ENCODE assay signal across 8 cellular contexts in the genomic region with DNA sequence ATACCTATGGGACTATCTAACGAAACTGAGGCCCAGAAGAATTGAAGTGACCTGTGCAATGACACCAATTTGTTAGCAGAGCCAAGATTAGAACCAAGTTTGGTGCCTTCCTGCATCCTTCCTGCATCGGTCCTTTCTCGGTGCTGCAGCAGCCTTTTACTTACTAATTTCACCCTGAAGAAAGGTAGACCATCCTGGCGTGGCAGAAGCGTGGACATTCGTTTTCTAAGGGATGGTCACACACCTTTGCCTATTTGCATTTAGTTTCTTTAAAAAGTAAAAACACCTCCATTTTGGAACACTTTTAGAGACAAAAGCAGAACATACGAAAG. TPM values are rescaled to one million over a fixed set of nuclear protein-coding genes. Genes with fewer than 3 reads are reported as not detected.
DNase-seq lines count a peak whose midpoint lies in the region; ATAC-seq, FAIRE-seq and TF ChIP-seq lines count a peak whose summit lies in the region.

No MANE protein-coding gene starts in this region.

- no peaks in the 10 kb centered on the region for H3K79me1 ChIP-seq in H1 (ENCODE audit: low read depth, low read length)

- peak overlapping the region; percentile 89 for H2AFZ ChIP-seq in H1 (ENCODE audit: low read length)
- peak overlapping the region; percentile 93 for H2AFZ ChIP-seq in neural cell (ENCODE audit: low read depth, low read length)

- 33% methylated on average over 7 of the region's 7 CpGs; no CpG with 5 or more reads in 1 of the 2 experiments for WGBS in H1 (ENCODE audit: extremely low coverage in 1 of 2, insufficient coverage in 1 of 2, insufficient read length in 1 of 2, insufficient replicate concordance in 2 of 2, low coverage in 1 of 2, low lambda C conversion rate in 2 of 2, missing lambda C conversion rate in 1 of 2), 2 experiments

- H3K9ac ChIP-seq in H1 (replicated peaks in 1 of 4; ENCODE audit: extremely low read depth in 1 of 4, low read depth in 3 of 4, low read length in 3 of 4) = peak overlapping the region; percentile 97 to 100 (median 98)
- peak overlapping the region; percentile 81 for H3K9ac ChIP-seq in neural cell (ENCODE audit: low read length)

- intact Hi-C loops in Panc1 (cut with micrococcal nuclease; ENCODE audit: unreplicated experiment) = no loop called here

- no peak overlapping the region for H3K23ac ChIP-seq in H1 (ENCODE audit: insufficient read length)

- no peak overlapping the region for H2BK20ac ChIP-seq in H1 (ENCODE audit: low read length)

- peak; percentile 6 for DNase-seq in activated gamma-delta T cell treated with Interleukin-2 at 50 U/mL for 16 hours
- no peak for DNase-seq in activated gamma-delta T cell (lab: John Stamatoyannopoulos, UW)
- no peak for DNase-seq in Panc1 (ENCODE audit: low read depth, low spot score)
- DNase-seq in H1 (ENCODE audit: low read depth in 1 of 2, low spot score in 2 of 2) = no peak
- DNase-seq in NCI-H524 treated with DMSO at 0.1 percent for 48 hours (lab: John Stamatoyannopoulos, UW) = no peak
- no peak for DNase-seq in hepatic stellate cell (ENCODE audit: low spot score)
- DNase-seq in NCI-H510A (lab: John Stamatoyannopoulos, UW) = no peak

- peak overlapping the region; percentile 85 to 92 for H3K4me2 ChIP-seq in H1 (ENCODE audit: insufficient read depth in 1 of 2, low read depth in 2 of 2, low read length in 2 of 2)
- H3K4me2 ChIP-seq in neural cell (ENCODE audit: low read length) = peak overlapping the region; percentile 92

- no peak overlapping the region for H2BK15ac ChIP-seq in H1 (ENCODE audit: low read length)

- no peak for FAIRE-seq in H1 (lab: Jason Lieb, UNC)

- POLR2A ChIA-PET in Panc1 (lab: Charles Lee) = no interaction called here
- POLR2A ChIA-PET in H1 (lab: Charles Lee; ENCODE audit: partially characterized antibody) = no interaction called here

- CTCF ChIA-PET in Panc1 (lab: Charles Lee) = no interaction called here
- CTCF ChIA-PET in H1 (lab: Charles Lee; ENCODE audit: partially characterized antibody) = interaction anchor here (1.0 kb wide), 1 partner anchor 14 kb away, joined by 4 read pairs; no protein-coding TSS in a partner anchor

- peaks cover 6 to 44% of the 10 kb centered on the region in 2 experiments; a peak in 3 of 4 replicates for H3K79me2 ChIP-seq in H1 (ENCODE audit: control insufficient read depth in 1 of 2, insufficient read depth in 2 of 2, low read length in 2 of 2)
- peaks cover 42% of the 10 kb centered on the region for H3K79me2 ChIP-seq in neural cell (replicated peaks; ENCODE audit: insufficient read depth, low read length)

- ATAC-seq in Panc1 = no peak

- H3F3A ChIP-seq in neural cell (ENCODE audit: insufficient read depth, low read length, poor library complexity, severe bottlenecking) = no peaks in the 10 kb centered on the region

- H3K4me3 ChIP-seq in Panc1 (ENCODE audit: low read depth in 2 of 2, low read length in 2 of 2) (peak overlapping the region; percentile 89 to 90), H1 (ENCODE audit: extremely low read depth in 1 of 4, insufficient read depth in 2 of 4, low read depth in 3 of 4, low read length in 4 of 4) (peak overlapping the region; percentile 85 to 96 (median 92)), neural cell (ENCODE audit: low read length) (peak overlapping the region; percentile 91)

- peak overlapping the region; percentile 75 for H3K56ac ChIP-seq in H1 (replicated peaks; ENCODE audit: insufficient read length, low read depth, low read length)

- H3K27me3 ChIP-seq in Panc1 (ENCODE audit: control insufficient read depth, insufficient read depth, low read length) = no peaks in the 10 kb centered on the region
- no peaks in the 10 kb centered on the region for H3K27me3 ChIP-seq in H1 (replicated peaks in 1 of 4; ENCODE audit: control insufficient read depth in 3 of 4, extremely low read depth in 1 of 4, insufficient read depth in 3 of 4, low read length in 3 of 4)
- no peaks in the 10 kb centered on the region for H3K27me3 ChIP-seq in neural cell (ENCODE audit: insufficient read depth, low read depth, low read length)

- no peak overlapping the region for H2BK120ac ChIP-seq in H1 (replicated peaks; ENCODE audit: low read depth, low read length)

- H4K20me1 ChIP-seq in H1 (replicated peaks in 1 of 2; ENCODE audit: control insufficient read depth in 1 of 2, insufficient read depth in 2 of 2, low read length in 2 of 2) = no peaks in the 10 kb centered on the region
- no peaks in the 10 kb centered on the region for H4K20me1 ChIP-seq in neural cell (ENCODE audit: insufficient read depth)

- peak overlapping the region; percentile 99 for H3K27ac ChIP-seq in Panc1 (ENCODE audit: low read length)
- peak overlapping the region; percentile 93 for H3K27ac ChIP-seq in H1 (ENCODE audit: low read depth, low read length)
- H3K27ac ChIP-seq in neural cell (ENCODE audit: low read length) = peak overlapping the region; percentile 77

- H3K4me1 ChIP-seq in Panc1 (ENCODE audit: control insufficient read depth, insufficient read depth, low read length) = peaks cover 15% of the 10 kb centered on the region
- peaks cover 0 to 3% (median 0%) of the 10 kb centered on the region in 4 experiments; a peak in 1 of 7 replicates for H3K4me1 ChIP-seq in H1 (replicated peaks in 1 of 4; ENCODE audit: control insufficient read depth in 3 of 4, insufficient read depth in 4 of 4, low read length in 3 of 4)

- H3K23me2 ChIP-seq in H1 (ENCODE audit: low read depth, low read length) = peaks cover 2% of the 10 kb centered on the region; the same call in 1 of the 2 replicates

- H3K36me3 ChIP-seq in Panc1 (ENCODE audit: control insufficient read depth, insufficient read depth, low read length) (peaks cover 16% of the 10 kb centered on the region), H1 (ENCODE audit: control insufficient read depth in 2 of 4, insufficient read depth in 4 of 4, low read length in 3 of 4) (peaks cover 2 to 15% (median 8%) of the 10 kb centered on the region in 4 experiments; a peak in 5 of 8 replicates), neural cell (ENCODE audit: insufficient read depth, low read length) (peaks cover 12% of the 10 kb centered on the region)

- no peak overlapping the region for H4K8ac ChIP-seq in H1 (ENCODE audit: extremely low read depth, insufficient read depth, low read length)

- no peak overlapping the region for H2AK5ac ChIP-seq in H1 (ENCODE audit: low read depth, low read length)

- no peak overlapping the region for H4K91ac ChIP-seq in H1 (replicated peaks; ENCODE audit: insufficient read length, low read length)

- no peak overlapping the region for H3K18ac ChIP-seq in H1 (ENCODE audit: extremely low read depth, low read length)

- H2BK12ac ChIP-seq in H1 (ENCODE audit: low read depth, low read length) = peak overlapping the region; percentile 51; the same call in 1 of the 2 replicates

- H3K14ac ChIP-seq in H1 (ENCODE audit: insufficient read length) = no peak overlapping the region

- TF ChIP-seq RAD21 in H1 (IDR thresholded peaks at IDR 0.05 in 1 of 2, conservative IDR thresholded peaks at IDR 0.05 in 1 of 2; ENCODE audit: low read depth in 2 of 2, low read length in 2 of 2) = no peak
- no peak for TF ChIP-seq RAD21 in neural cell (conservative IDR thresholded peaks at IDR 0.05)

- H3K9me3 ChIP-seq in Panc1 (ENCODE audit: control insufficient read depth, insufficient read depth, low read depth, low read length) = no peaks in the 10 kb centered on the region
- no peaks in the 10 kb centered on the region for H3K9me3 ChIP-seq in H1 (ENCODE audit: insufficient read depth in 2 of 2, low read depth in 1 of 2, low read length in 1 of 2)
- H3K9me3 ChIP-seq in neural cell (ENCODE audit: low read length) = no peaks in the 10 kb centered on the region

- no peaks in the 10 kb centered on the region for H3K9me2 ChIP-seq in neural cell (ENCODE audit: insufficient read depth, low read length)

- peak overlapping the region; percentile 12 for H3K4ac ChIP-seq in H1 (replicated peaks; ENCODE audit: insufficient read length, low read depth, low read length)

- H2BK5ac ChIP-seq in H1 (ENCODE audit: low read depth, low read length) = peak overlapping the region; percentile 94

- in situ Hi-C loops in Panc1 (cut with HindIII; ENCODE audit: low pct_unique_long_range_greater_than_20kb, low sequenced_read_pairs) = no loop called here

- BruUV-seq in Panc1 (replicated peaks; lab: Mats Ljungman, UMichigan) = TSS peak; percentile 99

- TF ChIP-seq CTCF in Panc1 (IDR thresholded peaks at IDR 0.05) (no peak), H1 (IDR thresholded peaks at IDR 0.05; ENCODE audit: control extremely low read depth in 1 of 3, insufficient read depth in 1 of 3, low read depth in 1 of 3, low read length in 3 of 3) (no peak), neural cell (IDR thresholded peaks at IDR 0.05; ENCODE audit: poor library complexity, severe bottlenecking) (no peak)

- TF ChIP-seq EP300 in H1 (IDR thresholded peaks at IDR 0.05; ENCODE audit: borderline replicate concordance in 1 of 2, low read depth in 2 of 2, low read length in 2 of 2) (no peak), neural cell (conservative IDR thresholded peaks at IDR 0.05; ENCODE audit: poor library complexity, severe bottlenecking) (no peak)

- TF ChIP-seq POLR2A in H1 (IDR thresholded peaks at IDR 0.05; ENCODE audit: control extremely low read depth in 1 of 2, low read depth in 2 of 2, low read length in 2 of 2) = no peak; a peak in 1 of 3 replicates

- H4K5ac ChIP-seq in H1 (ENCODE audit: insufficient read length, low read depth, low read length) = peak overlapping the region; percentile 70

RNA-seq across cellular contexts. Expression of a gene that starts 0.7 kb away (rescaled TPM):
- 27.9 TPM for total RNA-seq in Panc1 (2021; ENCODE audit: unreplicated experiment)
- 30.9 TPM for polyA plus RNA-seq in Panc1 (2012; ENCODE audit: insufficient read length)
- total RNA-seq in H1 (2021; fragmentation: NEBNext Ultra II Directional; extraction: Animal tissue kit (Norgen Biotek cat#: 25700)) = 36.9 and 41.8 TPM in 2 replicates
- polyA plus RNA-seq in H1 (2011; rRNA removed) (51.0 and 51.6 TPM in 2 replicates), neural cell (86.3 and 157 TPM in 2 replicates)
- 95.4 TPM for polyA plus RNA-seq in H1 (2011; cell fraction: cytosol; rRNA removed)
- 24.0 TPM for polyA plus RNA-seq in H1 (2011; cell fraction: nucleus; rRNA removed)
- polyA plus RNA-seq in H1 (2012, experiment 1 of 2) = 41.1 to 72.9 TPM (median 45.3 TPM) in 4 replicates
- 75.1 TPM for polyA plus RNA-seq in H1 (2012, experiment 2 of 2)
- polyA plus RNA-seq in H1 (2013, experiment 1 of 2) = 50.3 TPM
- 51.2 TPM for polyA plus RNA-seq in H1 (2013, experiment 2 of 2)
- 60.9 and 74.0 TPM in 2 replicates for polyA minus RNA-seq in H1 (2011; rRNA and poly(A)+ RNA removed)
- polyA minus RNA-seq in H1 (2011; cell fraction: cytosol; rRNA and poly(A)+ RNA removed) = 12.6 TPM
- 23.1 TPM for polyA minus RNA-seq in H1 (2011; cell fraction: nucleus; rRNA and poly(A)+ RNA removed)
- polyA minus RNA-seq in neural cell = 109 and 130 TPM in 2 replicates

RNA-seq across cellular contexts. Expression of a gene that starts 41.3 kb away (rescaled TPM):
- total RNA-seq in Panc1 (2021; ENCODE audit: unreplicated experiment) = 1.0 TPM
- polyA plus RNA-seq in Panc1 (2012; ENCODE audit: insufficient read length) = 0.64 TPM
- total RNA-seq in H1 (2021; fragmentation: NEBNext Ultra II Directional; extraction: Animal tissue kit (Norgen Biotek cat#: 25700)) = not detected in 2 replicates
- polyA plus RNA-seq in H1 (2011; rRNA removed) = not detected in 2 replicates
- polyA plus RNA-seq in H1 (2011; cell fraction: cytosol; rRNA removed) = not detected
- polyA plus RNA-seq in H1 (2011; cell fraction: nucleus; rRNA removed) = not detected
- not detected in 4 replicates for polyA plus RNA-seq in H1 (2012, experiment 1 of 2)
- polyA plus RNA-seq in H1 (2012, experiment 2 of 2) = not detected
- not detected for polyA plus RNA-seq in H1 (2013, experiment 1 of 2)
- not detected for polyA plus RNA-seq in H1 (2013, experiment 2 of 2)
- 0.27 TPM in 1 of 2 replicates, not detected in the other for polyA minus RNA-seq in H1 (2011; rRNA and poly(A)+ RNA removed)
- not detected for polyA minus RNA-seq in H1 (2011; cell fraction: cytosol; rRNA and poly(A)+ RNA removed)
- not detected for polyA minus RNA-seq in H1 (2011; cell fraction: nucleus; rRNA and poly(A)+ RNA removed)
- not detected in 2 replicates for polyA plus RNA-seq in neural cell
- not detected in 2 replicates for polyA minus RNA-seq in neural cell
